8 cellular contexts compared by ENCODE assay signal in the genomic region with DNA sequence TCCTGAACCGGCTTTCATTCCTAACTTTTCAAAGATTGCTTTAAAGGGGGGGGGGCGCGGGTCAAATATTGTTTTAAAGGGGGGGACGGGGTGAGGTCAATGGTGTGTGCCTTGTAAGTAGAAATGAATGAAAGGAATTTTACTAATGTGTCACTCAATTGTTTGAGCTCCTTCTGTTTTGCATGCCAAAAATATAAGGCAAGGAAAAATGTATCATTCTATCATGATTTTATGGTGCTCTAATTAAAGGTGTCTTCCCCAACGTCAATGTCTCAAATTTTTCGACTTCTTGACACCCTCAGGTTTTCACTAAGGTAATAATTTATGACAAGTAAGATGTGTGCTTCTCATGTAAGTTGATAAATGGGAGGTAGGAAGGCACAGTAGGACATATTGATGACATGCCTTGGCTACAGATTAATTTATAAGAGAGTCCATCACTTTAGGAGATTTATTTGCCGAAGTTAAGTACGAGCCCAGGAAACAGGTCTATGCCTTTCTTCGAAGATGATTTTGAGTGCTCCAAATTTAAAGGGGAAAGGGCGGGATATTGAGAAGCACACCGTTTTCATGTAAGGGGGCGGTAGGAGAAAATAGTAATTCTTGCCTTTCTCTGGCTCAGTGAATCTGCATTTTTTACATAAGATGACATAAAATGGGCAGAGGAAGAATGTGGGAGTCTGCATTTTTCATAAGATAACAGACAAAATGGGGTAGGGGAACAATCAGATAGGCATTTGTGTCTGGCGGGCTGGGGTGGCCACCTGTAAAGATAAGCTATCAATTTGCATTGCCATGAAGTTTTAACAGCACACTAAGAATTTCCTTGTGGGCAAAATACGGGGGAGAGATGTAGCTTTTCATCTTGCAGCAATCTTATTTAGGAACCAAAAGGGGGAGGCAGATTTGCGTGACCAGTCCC. TPM values are rescaled to one million over a fixed set of nuclear protein-coding genes. Genes with fewer than 3 reads are reported as not detected.
DNase-seq lines count a peak whose midpoint lies in the region; ATAC-seq and TF ChIP-seq lines count a peak whose summit lies in the region.

No MANE protein-coding gene starts in this region.

- intact Hi-C loops in PC-9 (cut with micrococcal nuclease; ENCODE audit: unreplicated experiment): loop anchor here (5.0 kb wide), 1 partner anchor 148 kb away; a partner anchor contains a TSS
- intact Hi-C loops in posterior cingulate gyrus (cut with DNase I): loop anchor here (2.0 kb wide), 1 partner anchor 149 kb away; no protein-coding TSS in a partner anchor

- no peaks in the 10 kb centered on the region for H3K27me3 ChIP-seq in DOHH2 (ENCODE audit: control insufficient read depth, low read length)
- H3K27me3 ChIP-seq in PC-9 (ENCODE audit: insufficient read depth, low read depth): no peaks in the 10 kb centered on the region
- H3K27me3 ChIP-seq in parathyroid adenoma (ENCODE audit: control insufficient read depth, insufficient read depth, low read length): no peaks in the 10 kb centered on the region

- CTCF ChIA-PET in PC-9 (lab: Charles Lee): interaction anchor here (0.7 kb wide), 1 partner anchor 374 kb away, joined by 5 read pairs; no protein-coding TSS in a partner anchor

- H3K4me1 ChIP-seq in DOHH2 (ENCODE audit: control insufficient read depth, low read length) (peaks cover 33% of the 10 kb centered on the region), PC-9 (replicated peaks; ENCODE audit: insufficient read depth) (peaks cover 11% of the 10 kb centered on the region), parathyroid adenoma (peaks cover 6% of the 10 kb centered on the region)

- H3K4me2 ChIP-seq in DOHH2 (ENCODE audit: low read length): peak overlapping the region; percentile 86
- H3K4me2 ChIP-seq in PC-9: peak overlapping the region; percentile 89
- peak overlapping the region; percentile 85 for H3K4me2 ChIP-seq in parathyroid adenoma (ENCODE audit: low read length)

- H3K9me3 ChIP-seq in DOHH2 (ENCODE audit: control insufficient read depth, insufficient read depth, low read length): no peaks in the 10 kb centered on the region
- H3K9me3 ChIP-seq in PC-9 (ENCODE audit: insufficient read depth, low read depth): no peaks in the 10 kb centered on the region
- no peaks in the 10 kb centered on the region for H3K9me3 ChIP-seq in parathyroid adenoma (ENCODE audit: control insufficient read depth, low read length)

- BruUV-seq in PC-9 (replicated peaks; lab: Mats Ljungman, UMichigan): no TSS peak

- ATAC-seq in GM21515 (IDR thresholded peaks at IDR 0.05; ENCODE audit: unreplicated experiment): no peak

- peak overlapping the region; percentile 95 for H2AFZ ChIP-seq in PC-9
- H2AFZ ChIP-seq in parathyroid adenoma: peak overlapping the region; percentile 76

- H3F3A ChIP-seq in DOHH2 (ENCODE audit: control insufficient read depth, insufficient read depth) (peaks cover 9% of the 10 kb centered on the region; the same call in 1 of the 2 replicates), PC-9 (ENCODE audit: insufficient read depth, low read depth) (peaks cover 4% of the 10 kb centered on the region; the same call in 1 of the 2 replicates)

- H3K36me3 ChIP-seq in DOHH2 (ENCODE audit: control insufficient read depth, low read length): peaks cover 19% of the 10 kb centered on the region
- H3K36me3 ChIP-seq in PC-9 (ENCODE audit: low read depth): no peaks in the 10 kb centered on the region
- no peaks in the 10 kb centered on the region for H3K36me3 ChIP-seq in parathyroid adenoma (ENCODE audit: control insufficient read depth, insufficient read depth, low read length)

- H4K20me1 ChIP-seq in DOHH2 (ENCODE audit: control insufficient read depth, insufficient read depth, low read depth, low read length): peaks cover 2% of the 10 kb centered on the region; the same call in 1 of the 2 replicates
- H4K20me1 ChIP-seq in PC-9 (ENCODE audit: insufficient read depth): 0 out of 2 replicates have a peak, but pooled peaks cover 3% of the 10 kb centered on the region

- DNase-seq in PC-9 (no peak), epithelial cell of esophagus (ENCODE audit: low read depth) (no peak), NOMO-1 treated with DMSO at 0.1 percent for 48 hours (lab: John Stamatoyannopoulos, UW; ENCODE audit: unreplicated experiment) (no peak), posterior cingulate gyrus (no peak), DMS79 treated with DMSO at 0.1 percent for 48 hours (lab: John Stamatoyannopoulos, UW) (no peak)

- no peaks in the 10 kb centered on the region for H3K9me2 ChIP-seq in DOHH2 (replicated peaks; ENCODE audit: control insufficient read depth, low read length)
- no peaks in the 10 kb centered on the region for H3K9me2 ChIP-seq in PC-9 (ENCODE audit: insufficient read depth)

- POLR2A ChIA-PET in PC-9 (lab: Charles Lee; ENCODE audit: unreplicated experiment): interaction anchor here (0.7 kb wide), 1 partner anchor 453 kb away, joined by 8 read pairs; no protein-coding TSS in a partner anchor

- no peak for TF ChIP-seq CTCF in DOHH2 (IDR thresholded peaks at IDR 0.05; ENCODE audit: low read depth, low read length, poor library complexity, severe bottlenecking)
- TF ChIP-seq CTCF in PC-9 (conservative IDR thresholded peaks at IDR 0.05): no peak
- no peak for TF ChIP-seq CTCF in epithelial cell of esophagus (IDR thresholded peaks at IDR 0.05; ENCODE audit: insufficient read depth, low read depth, low read length, missing control alignments)
- no peak for TF ChIP-seq CTCF in parathyroid adenoma (IDR thresholded peaks at IDR 0.05)

- H3K4me3 ChIP-seq in DOHH2 (ENCODE audit: low read length): peak overlapping the region; percentile 97
- H3K4me3 ChIP-seq in PC-9: peak overlapping the region; percentile 64
- peak overlapping the region; percentile 79 for H3K4me3 ChIP-seq in epithelial cell of esophagus (ENCODE audit: low read length)
- peak overlapping the region; percentile 86 for H3K4me3 ChIP-seq in parathyroid adenoma (ENCODE audit: low read depth, low read length)

- H3K27ac ChIP-seq in DOHH2 (ENCODE audit: low read depth, low read length): peak overlapping the region; percentile 88
- H3K27ac ChIP-seq in PC-9: peak overlapping the region; percentile 80
- peak overlapping the region; percentile 71 for H3K27ac ChIP-seq in parathyroid adenoma

- no peak overlapping the region for H3K9ac ChIP-seq in parathyroid adenoma

- H3K79me2 ChIP-seq in DOHH2 (ENCODE audit: control insufficient read depth, low read length) (peaks cover 56% of the 10 kb centered on the region), PC-9 (ENCODE audit: low read depth) (peaks cover 36% of the 10 kb centered on the region), parathyroid adenoma (peaks cover 19% of the 10 kb centered on the region)

RNA-seq across cellular contexts. Expression of a gene that starts 1.2 kb away (rescaled TPM):
- total RNA-seq in PC-9 (2021): 20.9 and 21.7 TPM in 2 replicates
